ENCODE assay signal across 21 cellular contexts in genomic region chr16:72443809-72444208, GRCh38.
"Had no signal": no experiment of that assay in that cellular context is flagged by ENCODE, and none has a peak within 500 bp of the region (broad histone marks: within the 10 kb centered on the region; RNA-seq: fewer than 3 reads in every experiment).

No MANE protein-coding gene starts in this region.

- H3K27ac ChIP-seq: epithelial cell of prostate, esophagus muscularis mucosa, hepatocyte, neural progenitor cell, pancreas, upper lobe of left lung, vagina had no signal

- ATAC-seq: effector memory CD8-positive, alpha-beta T cell; left colon; left ventricle myocardium superior; natural killer cell treated with Interleukin-12 subunit alpha and Interleukin-12 subunit beta and Interleukin-15 and Interleukin-18, amount 100 ng/mL, for 72 hours; pancreas; right cardiac atrium had no signal

- FAIRE-seq: pancreas had no signal

- DNase-seq: effector memory CD8-positive, alpha-beta T cell; foreskin melanocyte; head of caudate nucleus; left colon; left ventricle myocardium superior; mesenchymal stem cell; midbrain; nucleus accumbens; pancreas; right cardiac atrium; stimulated activated CD4-positive, alpha-beta T cell treated with anti-CD3 and anti-CD28 coated beads, Interleukin-2, amount 100 ng/mL, for 48 hours; stimulated activated naive CD4-positive, alpha-beta T cell treated with Interleukin-2 at 50 U/mL for 16 hours; upper lobe of left lung had no signal

- H3K4me2 ChIP-seq: hepatocyte, neural progenitor cell, smooth muscle cell had no signal

- H3K4me3 ChIP-seq: esophagus muscularis mucosa, hepatocyte, lung, neural progenitor cell, pancreas, smooth muscle cell, upper lobe of left lung, vagina had no signal

- H3K36me3 ChIP-seq: esophagus muscularis mucosa, neural progenitor cell, pancreas, upper lobe of left lung, vagina had no signal

- H3K9ac ChIP-seq: neural progenitor cell had no signal

- H3K79me2 ChIP-seq: hepatocyte had no signal

- H2AFZ ChIP-seq: hepatocyte, neural progenitor cell had no signal

- H3K4me1 ChIP-seq: esophagus muscularis mucosa, neural progenitor cell, pancreas, upper lobe of left lung, vagina had no signal

- H3K27me3 ChIP-seq: esophagus muscularis mucosa, hepatocyte, neural progenitor cell, pancreas, upper lobe of left lung, vagina had no signal

- H3K9me3 ChIP-seq: pancreas, vagina had no signal
